In the genomic region with DNA sequence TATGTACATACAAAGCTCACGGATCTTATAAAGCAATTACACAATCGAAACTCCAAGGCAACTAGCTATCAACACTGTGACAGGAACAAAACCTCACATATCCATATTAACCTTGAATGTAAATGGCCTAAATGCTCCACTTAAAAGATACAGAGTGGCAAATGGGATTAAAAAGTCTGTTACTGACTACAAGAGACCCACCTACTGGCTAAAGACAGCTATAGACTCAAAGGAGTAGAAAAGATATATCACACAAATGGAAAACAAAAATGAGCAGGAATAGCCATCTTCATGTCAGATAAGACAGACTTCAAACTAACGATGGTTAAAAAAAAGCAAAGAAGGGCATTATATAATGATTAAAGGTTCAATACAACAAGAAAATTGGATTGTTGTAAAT, we compare ENCODE assay signal across 15 cellular contexts.
DNase-seq lines count a peak whose midpoint lies in the region; ATAC-seq, FAIRE-seq and TF ChIP-seq lines count a peak whose summit lies in the region.
"Had no signal": no experiment of that assay in that cellular context is flagged by ENCODE, and none has a peak within 500 bp of the region (broad histone marks: within the 10 kb centered on the region; RNA-seq: fewer than 3 reads in every experiment).

No MANE protein-coding gene starts in this region.

- H3K27ac ChIP-seq in GM23248 (no peak overlapping the region), OCI-LY7 (ENCODE audit: low read depth, low read length, poor library complexity, severe bottlenecking) (no peak overlapping the region)
- H3K27ac ChIP-seq: cardiac muscle cell had no signal

- CTCF ChIA-PET in OCI-LY7 (lab: Charles Lee; ENCODE audit: unreplicated experiment): no interaction called here

- TF ChIP-seq POLR2A in H54 (IDR thresholded peaks at IDR 0.05; ENCODE audit: low read depth, low read length): no peak

- H3K4me3 Mint-ChIP-seq in activated T-cell treated with anti-CD3 and anti-CD28 coated beads, Interleukin-2, amount 50 U/mL, for 4 hours: no peak overlapping the region
- H3K4me3 Mint-ChIP-seq: activated naive CD4-positive, alpha-beta T cell treated with anti-CD3 and anti-CD28 coated beads, Interleukin-2, amount 10 ng/mL, durations not matched to agents 7 days and 5 days; CD4-positive, CD25-positive, alpha-beta regulatory T cell; natural killer cell treated with Interleukin-12 subunit alpha and Interleukin-12 subunit beta and Interleukin-15 and Interleukin-18, amount 100 ng/mL, for 72 hours had no signal

- ATAC-seq in activated T-cell treated with anti-CD3 and anti-CD28 coated beads, Interleukin-2, amount 50 U/mL, for 4 hours: no peak
- ATAC-seq in activated naive CD4-positive, alpha-beta T cell treated with anti-CD3 and anti-CD28 coated beads, Interleukin-2, amount 50 U/mL, for 72 hours: no peak
- ATAC-seq: left cardiac atrium; natural killer cell treated with Interleukin-12 subunit alpha and Interleukin-12 subunit beta and Interleukin-15 and Interleukin-18, amount 100 ng/mL, for 72 hours had no signal

- H3K4me1 Mint-ChIP-seq in activated T-cell treated with anti-CD3 and anti-CD28 coated beads, Interleukin-2, amount 50 U/mL, for 4 hours (ENCODE audit: low read depth): no peaks in the 10 kb centered on the region
- H3K4me1 Mint-ChIP-seq: activated naive CD4-positive, alpha-beta T cell treated with anti-CD3 and anti-CD28 coated beads, Interleukin-2, amount 10 ng/mL, durations not matched to agents 7 days and 5 days; CD4-positive, CD25-positive, alpha-beta regulatory T cell had no signal

- H3K36me3 ChIP-seq in GM23248 (ENCODE audit: low read depth): no peaks in the 10 kb centered on the region
- no peaks in the 10 kb centered on the region for H3K36me3 ChIP-seq in OCI-LY7 (ENCODE audit: insufficient read depth, low read length)
- H3K36me3 ChIP-seq: cardiac muscle cell had no signal

- no peaks in the 10 kb centered on the region for H3K9me3 Mint-ChIP-seq in activated T-cell treated with anti-CD3 and anti-CD28 coated beads, Interleukin-2, amount 50 U/mL, for 4 hours
- H3K9me3 Mint-ChIP-seq in activated naive CD4-positive, alpha-beta T cell treated with anti-CD3 and anti-CD28 coated beads, Interleukin-2, amount 50 U/mL, for 72 hours: no peaks in the 10 kb centered on the region

- H3K4me3 ChIP-seq in AG09309 (ENCODE audit: control insufficient read depth, low read depth, low read length): no peak overlapping the region
- H3K4me3 ChIP-seq in GM23248: no peak overlapping the region
- no peak overlapping the region for H3K4me3 ChIP-seq in OCI-LY7 (ENCODE audit: low read depth, low read length, poor library complexity, severe bottlenecking)
- H3K4me3 ChIP-seq: cardiac muscle cell had no signal

- H3F3A ChIP-seq in GM23248 (ENCODE audit: insufficient read depth): no peaks in the 10 kb centered on the region

- H3K4me1 ChIP-seq in GM23248 (ENCODE audit: insufficient read depth): peaks cover 5% of the 10 kb centered on the region; the same call in 1 of the 2 replicates
- no peaks in the 10 kb centered on the region for H3K4me1 ChIP-seq in OCI-LY7 (ENCODE audit: insufficient read depth, low read length, poor library complexity, severe bottlenecking)

- no peaks in the 10 kb centered on the region for H3K36me3 Mint-ChIP-seq in activated T-cell treated with anti-CD3 and anti-CD28 coated beads, Interleukin-2, amount 50 U/mL, for 4 hours (ENCODE audit: insufficient read depth)
- no peaks in the 10 kb centered on the region for H3K36me3 Mint-ChIP-seq in activated naive CD4-positive, alpha-beta T cell treated with anti-CD3 and anti-CD28 coated beads, Interleukin-2, amount 50 U/mL, for 72 hours
- H3K36me3 Mint-ChIP-seq: activated naive CD4-positive, alpha-beta T cell treated with anti-CD3 and anti-CD28 coated beads, Interleukin-2, amount 10 ng/mL, durations not matched to agents 7 days and 5 days; CD4-positive, CD25-positive, alpha-beta regulatory T cell; natural killer cell treated with Interleukin-12 subunit alpha and Interleukin-12 subunit beta and Interleukin-15 and Interleukin-18, amount 100 ng/mL, for 72 hours had no signal

- H4K20me1 ChIP-seq in GM23248 (ENCODE audit: insufficient read depth): 0 out of 2 replicates have a peak, but pooled peaks cover 4% of the 10 kb centered on the region
- H4K20me1 ChIP-seq in OCI-LY7 (ENCODE audit: insufficient read depth, low read length): no peaks in the 10 kb centered on the region

- TF ChIP-seq CTCF in AG09309 (IDR thresholded peaks at IDR 0.05; ENCODE audit: control insufficient read depth, insufficient read depth, low read depth, low read length, missing control alignments) (no peak), OCI-LY7 (conservative IDR thresholded peaks at IDR 0.05; ENCODE audit: low read length) (peak; percentile 47; the same call in 1 of the 2 replicates)

- H3K9me3 ChIP-seq in GM23248 (ENCODE audit: low read depth) (no peaks in the 10 kb centered on the region), OCI-LY7 (ENCODE audit: low read length) (no peaks in the 10 kb centered on the region)

- in situ Hi-C loops in GM23248 (cut with MboI): no loop called here

- H3K9me2 ChIP-seq in GM23248 (ENCODE audit: insufficient read depth) (no peaks in the 10 kb centered on the region), OCI-LY7 (ENCODE audit: insufficient read depth, low read length) (no peaks in the 10 kb centered on the region)

- DNase-seq in AG09309 (ENCODE audit: low read depth) (peak; percentile 5), GM23248 (peak; percentile 56), OCI-LY7 (ENCODE audit: low spot score) (peak; percentile 23), left kidney (ENCODE audit: low read depth, low spot score) (peak; percentile 7), H54 (ENCODE audit: insufficient read length, low spot score) (no peak)
- no peak for DNase-seq in activated T-cell treated with anti-CD3 and anti-CD28 coated beads, Interleukin-2, amount 50 U/mL, for 4 hours
- DNase-seq in activated CD4-positive, alpha-beta T cell treated with anti-CD3 and anti-CD28 coated beads for 4 hours: no peak
- DNase-seq in activated naive CD4-positive, alpha-beta T cell treated with anti-CD3 and anti-CD28 coated beads, Interleukin-2, amount 50 U/mL, for 72 hours (ENCODE audit: low spot score in 2 of 2): no peak
- DNase-seq: activated naive CD4-positive, alpha-beta T cell treated with anti-CD3 and anti-CD28 coated beads, Interleukin-2, amount 10 ng/mL, durations not matched to agents 7 days and 5 days; CD4-positive, CD25-positive, alpha-beta regulatory T cell; head of caudate nucleus; left cardiac atrium; NCI-H2029 had no signal

- H3K27me3 ChIP-seq in GM23248 (replicated peaks; ENCODE audit: insufficient read depth): no peaks in the 10 kb centered on the region
- H3K27me3 ChIP-seq: cardiac muscle cell had no signal

- H3K79me2 ChIP-seq in GM23248 (ENCODE audit: insufficient read depth) (no peaks in the 10 kb centered on the region), OCI-LY7 (ENCODE audit: insufficient read depth, low read depth, low read length) (no peaks in the 10 kb centered on the region)

- BruUV-seq in OCI-LY7 (replicated peaks; lab: Mats Ljungman, UMichigan): no TSS peak

- WGBS in GM23248 (ENCODE audit: low coverage in 1 of 2, low lambda C conversion rate in 2 of 2, missing lambda C conversion rate in 2 of 2), 2 experiments: 56 to 60% methylated on average over 3 of the region's 3 CpGs

- peaks cover 9% of the 10 kb centered on the region for H3K27me3 Mint-ChIP-seq in activated T-cell treated with anti-CD3 and anti-CD28 coated beads, Interleukin-2, amount 50 U/mL, for 4 hours (ENCODE audit: low read depth)

- intact Hi-C loops in OCI-LY7 (cut with micrococcal nuclease; ENCODE audit: unreplicated experiment): no loop called here

- no peak overlapping the region for H3K27ac Mint-ChIP-seq in activated naive CD4-positive, alpha-beta T cell treated with anti-CD3 and anti-CD28 coated beads, Interleukin-2, amount 50 U/mL, for 72 hours
- H3K27ac Mint-ChIP-seq: activated naive CD4-positive, alpha-beta T cell treated with anti-CD3 and anti-CD28 coated beads, Interleukin-2, amount 10 ng/mL, durations not matched to agents 7 days and 5 days; CD4-positive, CD25-positive, alpha-beta regulatory T cell; natural killer cell treated with Interleukin-12 subunit alpha and Interleukin-12 subunit beta and Interleukin-15 and Interleukin-18, amount 100 ng/mL, for 72 hours had no signal

- POLR2A ChIA-PET in OCI-LY7 (lab: Charles Lee): no interaction called here

- H2AFZ ChIP-seq in GM23248: no peak overlapping the region
- no peak overlapping the region for H2AFZ ChIP-seq in OCI-LY7 (ENCODE audit: low read length)

- no peak for FAIRE-seq in H54 (lab: Jason Lieb, UNC)

- no peak overlapping the region for H3K9ac ChIP-seq in GM23248

- H3K4me2 ChIP-seq in GM23248 (ENCODE audit: unreplicated experiment) (no peak overlapping the region), OCI-LY7 (ENCODE audit: low read length) (no peak overlapping the region)

Comparison
In these comparisons a context has a peak if more than half of its experiments do, and no peak if none do; other contexts are left out.
1. DNase-seq: peak in AG09309 (single experiment), GM23248 (single experiment), OCI-LY7 (single experiment) and left kidney (single experiment); none in activated T-cell treated with anti-CD3 and anti-CD28 coated beads, Interleukin-2, amount 50 U/mL, for 4 hours (single experiment), activated CD4-positive, alpha-beta T cell treated with anti-CD3 and anti-CD28 coated beads for 4 hours (0 of 2), H54 (single experiment) and activated naive CD4-positive, alpha-beta T cell treated with anti-CD3 and anti-CD28 coated beads, Interleukin-2, amount 50 U/mL, for 72 hours (0 of 2).